In the genomic region with DNA sequence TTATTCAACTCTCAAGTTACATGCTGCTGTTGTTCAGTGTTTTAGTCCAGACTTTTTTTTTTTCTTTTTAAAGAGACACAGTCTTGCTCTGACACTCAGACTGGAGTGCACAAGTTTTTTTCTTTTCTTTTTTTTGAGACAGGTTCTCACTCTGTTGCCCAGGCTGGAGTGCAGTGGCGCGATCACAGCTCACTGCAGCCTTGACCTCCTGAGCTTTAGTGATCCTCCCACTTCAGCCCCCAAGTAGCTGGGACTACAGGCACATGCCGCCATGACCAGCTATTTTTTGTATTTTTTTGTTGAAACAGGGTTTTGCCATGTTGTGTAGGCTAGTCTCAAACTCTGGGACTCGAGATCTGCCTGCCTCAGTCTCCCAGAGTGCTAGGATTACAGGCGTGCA, we compare ENCODE assay signal across 15 cellular contexts. TPM values are rescaled to one million over a fixed set of nuclear protein-coding genes. Genes with fewer than 3 reads are reported as not detected.
A peak's percentile ranks its signal among the peaks of the same experiment; 100 is the strongest.
DNase-seq lines count a peak whose midpoint lies in the region; ATAC-seq and TF ChIP-seq lines count a peak whose summit lies in the region.
"Had no signal": no experiment of that assay in that cellular context is flagged by ENCODE, and none has a peak within 500 bp of the region (broad histone marks: within the 10 kb centered on the region; RNA-seq: fewer than 3 reads in every experiment).

No MANE protein-coding gene starts in this region.

- peak overlapping the region in 3 of 5 experiments; percentile 5 to 45 (median 37) for H3K27ac Mint-ChIP-seq in brain
- peak overlapping the region; percentile 70 for H3K27ac Mint-ChIP-seq in natural killer cell treated with Interleukin-12 subunit alpha and Interleukin-12 subunit beta and Interleukin-15 and Interleukin-18, amount 100 ng/mL, for 72 hours
- peak overlapping the region; percentile 72 for H3K27ac Mint-ChIP-seq in stimulated activated naive B cell treated with anti-CD40 and anti-IgM and Interleukin-4, amounts not matched to agents 10 μg/mL and 1 μg/mL and 100 μg/mL, for 72 hours
- H3K27ac Mint-ChIP-seq: CD14-positive monocyte had no signal

- ATAC-seq in heart right ventricle: no peak
- no peak for ATAC-seq in natural killer cell treated with Interleukin-12 subunit alpha and Interleukin-12 subunit beta and Interleukin-15 and Interleukin-18, amount 100 ng/mL, for 72 hours
- no peak for ATAC-seq in stimulated activated naive B cell treated with anti-CD40 and anti-IgM and Interleukin-4, amounts not matched to agents 10 μg/mL and 1 μg/mL and 100 μg/mL, for 72 hours (replicated peaks)

- no peak overlapping the region for H3K4me3 ChIP-seq in heart right ventricle

- intact Hi-C loops in heart right ventricle (cut with DNase I): no loop called here
- intact Hi-C loops in cardiac septum (cut with DNase I): no loop called here

- H3K27ac ChIP-seq in heart right ventricle: peak overlapping the region in 6 of 10 donors; percentile 23 to 76 (median 42)

- H3K36me3 Mint-ChIP-seq in brain: peaks cover 54% of the 10 kb centered on the region
- peaks cover 15% of the 10 kb centered on the region for H3K36me3 Mint-ChIP-seq in natural killer cell treated with Interleukin-12 subunit alpha and Interleukin-12 subunit beta and Interleukin-15 and Interleukin-18, amount 100 ng/mL, for 72 hours
- H3K36me3 Mint-ChIP-seq in stimulated activated naive B cell treated with anti-CD40 and anti-IgM and Interleukin-4, amounts not matched to agents 10 μg/mL and 1 μg/mL and 100 μg/mL, for 72 hours: peaks cover 23 to 27% of the 10 kb centered on the region in 2 donors

- no peaks in the 10 kb centered on the region for H3K27me3 ChIP-seq in heart right ventricle

- no peaks in the 10 kb centered on the region for H3K27me3 Mint-ChIP-seq in brain
- no peaks in the 10 kb centered on the region for H3K27me3 Mint-ChIP-seq in natural killer cell treated with Interleukin-12 subunit alpha and Interleukin-12 subunit beta and Interleukin-15 and Interleukin-18, amount 100 ng/mL, for 72 hours
- no peaks in the 10 kb centered on the region for H3K27me3 Mint-ChIP-seq in stimulated activated naive B cell treated with anti-CD40 and anti-IgM and Interleukin-4, amounts not matched to agents 10 μg/mL and 1 μg/mL and 100 μg/mL, for 72 hours

- peaks cover 0 to 5% (median 0%) of the 10 kb centered on the region in 5 experiments for H3K9me3 Mint-ChIP-seq in brain
- H3K9me3 Mint-ChIP-seq in natural killer cell treated with Interleukin-12 subunit alpha and Interleukin-12 subunit beta and Interleukin-15 and Interleukin-18, amount 100 ng/mL, for 72 hours: no peaks in the 10 kb centered on the region
- H3K9me3 Mint-ChIP-seq in stimulated activated naive B cell treated with anti-CD40 and anti-IgM and Interleukin-4, amounts not matched to agents 10 μg/mL and 1 μg/mL and 100 μg/mL, for 72 hours: peaks cover 0 to 1% of the 10 kb centered on the region in 2 donors
- H3K9me3 Mint-ChIP-seq: CD14-positive monocyte had no signal

- no peak for TF ChIP-seq CTCF in heart right ventricle (IDR thresholded peaks at IDR 0.05)
- TF ChIP-seq CTCF in brain (conservative IDR thresholded peaks at IDR 0.05): no peak

- no peaks in the 10 kb centered on the region for H3K9me3 ChIP-seq in heart right ventricle

- WGBS in heart right ventricle, 2 donors: 89 to 94% methylated on average over 5 of the region's 5 CpGs

- H3K36me3 ChIP-seq in heart right ventricle: peaks cover 0 to 24% (median 14%) of the 10 kb centered on the region in 9 donors

- H3K4me1 ChIP-seq in heart right ventricle: peaks cover 20 to 100% (median 90%) of the 10 kb centered on the region in 9 donors

- peaks cover 78% of the 10 kb centered on the region for H3K4me1 Mint-ChIP-seq in brain
- H3K4me1 Mint-ChIP-seq in natural killer cell treated with Interleukin-12 subunit alpha and Interleukin-12 subunit beta and Interleukin-15 and Interleukin-18, amount 100 ng/mL, for 72 hours (ENCODE audit: low read depth in 2 of 2): peaks cover 61 to 75% of the 10 kb centered on the region in 2 donors
- peaks cover 46 to 80% of the 10 kb centered on the region in 2 donors for H3K4me1 Mint-ChIP-seq in stimulated activated naive B cell treated with anti-CD40 and anti-IgM and Interleukin-4, amounts not matched to agents 10 μg/mL and 1 μg/mL and 100 μg/mL, for 72 hours

- H3K4me3 Mint-ChIP-seq in brain: no peak overlapping the region
- no peak overlapping the region for H3K4me3 Mint-ChIP-seq in natural killer cell treated with Interleukin-12 subunit alpha and Interleukin-12 subunit beta and Interleukin-15 and Interleukin-18, amount 100 ng/mL, for 72 hours
- peak overlapping the region in 1 of 2 donors; percentile 14 for H3K4me3 Mint-ChIP-seq in stimulated activated naive B cell treated with anti-CD40 and anti-IgM and Interleukin-4, amounts not matched to agents 10 μg/mL and 1 μg/mL and 100 μg/mL, for 72 hours
- H3K4me3 Mint-ChIP-seq: CD14-positive monocyte had no signal

- DNase-seq in heart right ventricle (no peak), cardiac septum (ENCODE audit: low spot score) (no peak), SW 1271 (lab: John Stamatoyannopoulos, UW) (no peak), GM19240 (ENCODE audit: insufficient read length, low spot score) (no peak), HUDEP-2 (lab: John Stamatoyannopoulos, UW; ENCODE audit: unreplicated experiment in 76 of 76) (no peak)
- no peak for DNase-seq in natural killer cell treated with Interleukin-12 subunit alpha and Interleukin-12 subunit beta and Interleukin-15 and Interleukin-18, amount 100 ng/mL, for 72 hours (ENCODE audit: low spot score)
- no peak for DNase-seq in stimulated activated naive B cell treated with anti-CD40 and anti-IgM and Interleukin-4, amounts not matched to agents 10 μg/mL and 1 μg/mL and 100 μg/mL, for 72 hours
- DNase-seq: DMS79 treated with DMSO at 0.1 percent for 48 hours, GDM1, HCEC 1CT, NCI-H1417, NCI-H2029 treated with DMSO at 0.1 percent for 48 hours, NCI-H510A treated with DMSO at 0.1 percent for 48 hours had no signal

RNA-seq across cellular contexts. Expression of a gene that starts 11.9 kb away (rescaled TPM):
- total RNA-seq in heart right ventricle (100 to 1,000 TPM; 188 to 289 (median 214) TPM), cardiac septum (213 TPM)
- polyA plus RNA-seq in heart right ventricle (100 to 1,000 TPM; 163 to 448 TPM), brain (ENCODE audit: insufficient read depth, low read depth, low replicate concordance) (408 TPM)
- total RNA-seq in natural killer cell treated with Interleukin-12 subunit alpha and Interleukin-12 subunit beta and Interleukin-15 and Interleukin-18, amount 100 ng/mL, for 72 hours: 100 to 1,000 TPM; 259 to 291 TPM
